Comparison of ENCODE assay signal across 33 cellular contexts in the genomic region with DNA sequence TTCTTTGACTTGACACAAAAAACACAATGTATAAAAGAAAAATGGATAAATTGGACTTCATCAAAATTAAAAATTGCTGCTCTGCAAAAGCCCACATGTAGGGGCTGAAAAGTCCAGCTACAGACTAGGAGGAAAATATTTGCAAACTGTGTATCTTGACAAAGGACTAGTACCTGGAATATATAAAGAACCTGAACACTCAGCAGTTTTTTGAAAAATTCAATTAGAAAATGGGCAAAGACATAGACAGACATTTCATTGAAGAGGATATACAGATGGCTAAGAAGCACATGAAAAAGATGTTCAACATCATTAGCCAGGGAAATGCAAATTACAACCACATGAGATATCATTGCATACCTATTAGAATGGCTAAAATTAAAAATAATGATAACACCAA. TPM values are rescaled to one million over a fixed set of nuclear protein-coding genes. Genes with fewer than 3 reads are reported as not detected.
"Had no signal": no experiment of that assay in that cellular context is flagged by ENCODE, and none has a peak within 500 bp of the region (broad histone marks: within the 10 kb centered on the region; RNA-seq: fewer than 3 reads in every experiment).

No MANE protein-coding gene starts in this region.

- H3K9me3 ChIP-seq: ascending aorta had no signal

- H3K36me3 ChIP-seq: cardiac muscle cell had no signal

- ATAC-seq: activated CD4-positive, alpha-beta T cell treated with anti-CD3 and anti-CD28 coated beads for 36 hours; activated CD8-positive, alpha-beta memory T cell treated with anti-CD3 and anti-CD28 coated beads, Interleukin-2, amount 10 ng/mL, durations not matched to agents 7 days and 5 days; activated CD8-positive, alpha-beta T cell treated with anti-CD3 and anti-CD28 coated beads, Interleukin-2, amount 10 ng/mL, durations not matched to agents 7 days and 5 days; activated naive CD8-positive, alpha-beta T cell treated with anti-CD3 and anti-CD28 coated beads, Interleukin-2, amount 50 U/mL, for 24 hours had no signal

- H3K4me3 ChIP-seq: ascending aorta, cardiac muscle cell had no signal

- H3K27me3 ChIP-seq: ascending aorta, cardiac muscle cell had no signal

- FAIRE-seq: bronchial epithelial cell, TTC549 had no signal

- H3K4me1 ChIP-seq: ascending aorta had no signal

- H3K27ac ChIP-seq: ascending aorta, cardiac muscle cell, VCaP had no signal

- DNase-seq: activated B cell treated with CpG ODN at 0.5 μM for 24 hours; activated CD4-positive, alpha-beta memory T cell treated with anti-CD3 and anti-CD28 coated beads, Interleukin-2, amount 10 ng/mL, durations not matched to agents 7 days and 5 days; activated CD4-positive, alpha-beta T cell treated with anti-CD3 and anti-CD28 coated beads for 1 hour; activated CD4-positive, alpha-beta T cell treated with anti-CD3 and anti-CD28 coated beads for 36 hours; activated CD4-positive, alpha-beta T cell treated with anti-CD3 and anti-CD28 coated beads for 48 hours; activated CD4-positive, alpha-beta T cell treated with anti-CD3 and anti-CD28 coated beads, Interleukin-2, amount 10 ng/mL, durations not matched to agents 7 days and 5 days; activated CD4-positive, alpha-beta T cell treated with anti-CD3 and anti-CD28 coated beads, Interleukin-2, amount 50 U/mL, for 48 hours; activated CD8-positive, alpha-beta memory T cell treated with anti-CD3 and anti-CD28 coated beads for 24 hours; activated CD8-positive, alpha-beta memory T cell treated with anti-CD3 and anti-CD28 coated beads, Interleukin-2, amount 10 ng/mL, durations not matched to agents 7 days and 5 days; activated CD8-positive, alpha-beta memory T cell treated with anti-CD3 and anti-CD28 coated beads, Interleukin-2, amount 50 U/mL, for 48 hours; activated CD8-positive, alpha-beta T cell treated with anti-CD3 and anti-CD28 coated beads, Interleukin-2, amount 10 ng/mL, durations not matched to agents 7 days and 5 days; activated effector memory CD4-positive, alpha-beta T cell treated with Interleukin-2 at 50 U/mL for 16 hours; activated gamma-delta T cell; activated naive CD4-positive, alpha-beta T cell treated with anti-CD3 and anti-CD28 coated beads, Interleukin-2, amount 10 ng/mL, durations not matched to agents 7 days and 5 days; activated naive CD4-positive, alpha-beta T cell treated with Interleukin-2 at 50 U/mL for 16 hours; activated naive CD8-positive, alpha-beta T cell treated with anti-CD3 and anti-CD28 coated beads, Interleukin-2, amount 10 ng/mL, durations not matched to agents 7 days and 5 days; activated naive CD8-positive, alpha-beta T cell treated with anti-CD3 and anti-CD28 coated beads, Interleukin-2, amount 50 U/mL, for 24 hours; activated T-cell treated with anti-CD3 and anti-CD28 coated beads, Interleukin-2, amount 50 U/mL, for 24 hours; activated T-cell treated with anti-CD3 and anti-CD28 coated beads, Interleukin-2, amount 50 U/mL, for 48 hours; amygdala; anterior cingulate cortex; caudate nucleus; cerebellar nuclear complex; T-helper 2 cell; T-helper 9 cell had no signal

RNA-seq across cellular contexts. Expression of a gene that starts 18.5 kb away (rescaled TPM):
- total RNA-seq: activated CD4-positive, alpha-beta memory T cell treated with anti-CD3 and anti-CD28 coated beads, Interleukin-2, amount 10 ng/mL, durations not matched to agents 7 days and 5 days; activated CD4-positive, alpha-beta T cell treated with anti-CD3 and anti-CD28 coated beads for 36 hours; activated CD4-positive, alpha-beta T cell treated with anti-CD3 and anti-CD28 coated beads, Interleukin-2, amount 10 ng/mL, durations not matched to agents 7 days and 5 days; activated naive CD8-positive, alpha-beta T cell treated with anti-CD3 and anti-CD28 coated beads, Interleukin-2, amount 10 ng/mL, durations not matched to agents 7 days and 5 days; activated T-helper 2 cell treated with anti-CD3 and anti-CD28 coated beads, Interferon-gamma antibody, Interleukin-2, Interleukin-4, amounts not matched to agents 10 μg/mL and 5 μg/mL and 100 μg/mL, durations not matched to agents 14 hours and 24 hours and 36 hours; ascending aorta; bronchial epithelial cell; cardiac muscle cell; chondrocyte had no signal
- polyA plus RNA-seq: adipose tissue had no signal
